In genomic region chr16:8567355-8568230, GRCh38 we compare ENCODE assay signal across 8 cellular contexts. TPM values are rescaled to one million over a fixed set of nuclear protein-coding genes. Genes with fewer than 3 reads are reported as not detected.
DNase-seq lines count a peak whose midpoint lies in the region; ATAC-seq and TF ChIP-seq lines count a peak whose summit lies in the region.

No MANE protein-coding gene starts in this region.

- H3F3A ChIP-seq in PC-3 (ENCODE audit: low read length, unreplicated experiment): no peaks in the 10 kb centered on the region
- H3F3A ChIP-seq in neural progenitor cell (ENCODE audit: low read depth): peaks cover 37% of the 10 kb centered on the region

- H3K79me2 ChIP-seq in PC-3 (ENCODE audit: low read length) (no peaks in the 10 kb centered on the region), fibroblast of lung (ENCODE audit: control insufficient read depth, insufficient read depth, low read length) (no peaks in the 10 kb centered on the region), neural progenitor cell (ENCODE audit: low read depth) (no peaks in the 10 kb centered on the region)

- no peak for TF ChIP-seq EP300 in stomach (IDR thresholded peaks at IDR 0.05)

- no peak overlapping the region for H3K4me2 ChIP-seq in PC-3 (ENCODE audit: low read length)
- no peak overlapping the region for H3K4me2 ChIP-seq in fibroblast of lung (ENCODE audit: extremely low read depth, insufficient read depth, low read length)
- H3K4me2 ChIP-seq in neural progenitor cell: no peak overlapping the region

- H3K9me2 ChIP-seq in PC-3 (replicated peaks; ENCODE audit: low read length): no peaks in the 10 kb centered on the region

- peaks cover 38% of the 10 kb centered on the region for H3K4me1 Mint-ChIP-seq in neural progenitor cell

- ATAC-seq in GM21528 (IDR thresholded peaks at IDR 0.05; ENCODE audit: low FRiP score, unreplicated experiment) (peak; percentile 76), PC-3 (peak; percentile 90)

- no peak overlapping the region for H3K27ac ChIP-seq in PC-3 (ENCODE audit: low read length)
- no peak overlapping the region for H3K27ac ChIP-seq in fibroblast of lung (ENCODE audit: insufficient read depth, low read length)
- no peak overlapping the region for H3K27ac ChIP-seq in neural progenitor cell
- H3K27ac ChIP-seq in stomach: no peak overlapping the region

- peaks cover 15% of the 10 kb centered on the region for H3K27me3 Mint-ChIP-seq in neural progenitor cell (ENCODE audit: insufficient read depth, low read depth)

- intact Hi-C loops in PC-3 (cut with micrococcal nuclease): loop anchor here (1.0 to 5.0 kb wide), 3 partner anchors 55 to 313 kb away; partner anchors contain the start of gene METTL22
- intact Hi-C loops in stomach (cut with DNase I; ENCODE audit: low total_unique reads): loop anchor here (10.0 kb wide), 1 partner anchor 317 kb away; the partner anchor contains the start of gene LITAFD

- DNase-seq in DMS79 (lab: John Stamatoyannopoulos, UW) (peak; percentile 64), HuH-7.5 (ENCODE audit: low spot score) (peak; percentile 72), PC-3 (peak; percentile 90), activated T-cell treated with anti-CD3 and anti-CD28 coated beads for 4 hours (peak; percentile 65), fibroblast of lung (ENCODE audit: low read depth in 2 of 2) (peak; percentile 76 to 91), neural progenitor cell (ENCODE audit: low spot score) (peak; percentile 96), stomach (peak; percentile 70)

- no peaks in the 10 kb centered on the region for H3K9me3 Mint-ChIP-seq in neural progenitor cell

- CTCF ChIA-PET in PC-3 (lab: Charles Lee): no interaction called here

- H3K9me3 ChIP-seq in PC-3 (ENCODE audit: low read length) (no peaks in the 10 kb centered on the region), fibroblast of lung (ENCODE audit: control insufficient read depth, insufficient read depth, low read depth, low read length) (peaks cover 3% of the 10 kb centered on the region), neural progenitor cell (ENCODE audit: low read depth) (no peaks in the 10 kb centered on the region), stomach (no peaks in the 10 kb centered on the region)

- no peak overlapping the region for H2AFZ ChIP-seq in PC-3 (ENCODE audit: low read length)
- no peak overlapping the region for H2AFZ ChIP-seq in fibroblast of lung (ENCODE audit: low read length)
- no peak overlapping the region for H2AFZ ChIP-seq in neural progenitor cell (replicated peaks)

- peak; percentile 94 for TF ChIP-seq CTCF in PC-3 (conservative IDR thresholded peaks at IDR 0.05; ENCODE audit: low read depth, low read length)
- TF ChIP-seq CTCF in fibroblast of lung (conservative IDR thresholded peaks at IDR 0.05 in 1 of 2, IDR thresholded peaks at IDR 0.05 in 1 of 2; ENCODE audit: low read depth in 1 of 2, low read length in 2 of 2): peak; percentile 98 to 99
- peak; percentile 99 for TF ChIP-seq CTCF in neural progenitor cell (IDR thresholded peaks at IDR 0.05)
- peak in 6 of 7 experiments; percentile 48 to 99 (median 98) for TF ChIP-seq CTCF in stomach (IDR thresholded peaks at IDR 0.05)

- H3K4me3 Mint-ChIP-seq in neural progenitor cell: peak overlapping the region; percentile 34

- H3K4me3 ChIP-seq in PC-3 (ENCODE audit: low read length) (no peak overlapping the region), fibroblast of lung (replicated peaks in 1 of 4; ENCODE audit: control extremely low read depth in 1 of 4, insufficient read depth in 1 of 4, low read depth in 3 of 4, low read length in 4 of 4) (no peak overlapping the region), neural progenitor cell (no peak overlapping the region), stomach (no peak overlapping the region)

- no peak for TF ChIP-seq POLR2A in stomach (IDR thresholded peaks at IDR 0.05)

- H3K36me3 ChIP-seq in PC-3 (ENCODE audit: low read depth, low read length) (no peaks in the 10 kb centered on the region), fibroblast of lung (ENCODE audit: control insufficient read depth, insufficient read depth, low read length) (no peaks in the 10 kb centered on the region), neural progenitor cell (no peaks in the 10 kb centered on the region), stomach (no peaks in the 10 kb centered on the region)

- H4K20me1 ChIP-seq in PC-3 (ENCODE audit: low read length): no peaks in the 10 kb centered on the region
- H4K20me1 ChIP-seq in fibroblast of lung (ENCODE audit: control insufficient read depth, extremely low read depth, insufficient read depth, low read length): no peaks in the 10 kb centered on the region
- no peaks in the 10 kb centered on the region for H4K20me1 ChIP-seq in neural progenitor cell (ENCODE audit: low read depth)

- BruUV-seq in PC-3 (replicated peaks; lab: Mats Ljungman, UMichigan): no TSS peak

- H3K9ac ChIP-seq in PC-3 (ENCODE audit: low read length) (no peak overlapping the region), fibroblast of lung (ENCODE audit: insufficient read depth, low read length) (no peak overlapping the region), neural progenitor cell (no peak overlapping the region)

- no peaks in the 10 kb centered on the region for H3K36me3 Mint-ChIP-seq in neural progenitor cell

- POLR2A ChIA-PET in PC-3 (lab: Charles Lee; ENCODE audit: unreplicated experiment): no interaction called here

- H3K27ac Mint-ChIP-seq in neural progenitor cell: no peak overlapping the region

- H3K27me3 ChIP-seq in PC-3 (ENCODE audit: low read length) (peaks cover 15% of the 10 kb centered on the region), fibroblast of lung (ENCODE audit: control insufficient read depth, insufficient read depth, low read length) (peaks cover 4% of the 10 kb centered on the region), neural progenitor cell (no peaks in the 10 kb centered on the region), stomach (peaks cover 0 to 32% (median 0%) of the 10 kb centered on the region in 3 donors)

- WGBS in stomach, 5 donors: 12 to 20% (median 17%) methylated on average over 21 to 23 of the region's 23 CpGs

- no peaks in the 10 kb centered on the region for H3K4me1 ChIP-seq in PC-3 (ENCODE audit: insufficient read depth, low read length)
- H3K4me1 ChIP-seq in fibroblast of lung (ENCODE audit: control insufficient read depth, extremely low read depth, insufficient read depth, low read length): no peaks in the 10 kb centered on the region
- peaks cover 17% of the 10 kb centered on the region for H3K4me1 ChIP-seq in neural progenitor cell
- H3K4me1 ChIP-seq in stomach: peaks cover 0 to 16% (median 10%) of the 10 kb centered on the region in 4 donors

RNA-seq across cellular contexts. Expression of gene TMEM114, which starts 22.7 kb away (rescaled TPM):
- not detected in 2 replicates for total RNA-seq in PC-3 (2014; rRNA removed)
- not detected in 2 replicates for total RNA-seq in fibroblast of lung
- polyA plus RNA-seq in fibroblast of lung: not detected in 2 replicates
- not detected in 2 replicates for polyA plus RNA-seq in fibroblast of lung (2012)
- not detected in 2 replicates for polyA minus RNA-seq in fibroblast of lung (ENCODE audit: low replicate concordance)
- total RNA-seq in neural progenitor cell (ENCODE audit: low replicate concordance): 1.3 TPM in 1 of 2 replicates, not detected in the other
- not detected for total RNA-seq in stomach
- polyA plus RNA-seq in stomach: not detected

RNA-seq across cellular contexts. Expression of gene METTL22, which starts 53.9 kb away (rescaled TPM):
- total RNA-seq in PC-3 (2014; rRNA removed) (14.6 and 17.6 TPM in 2 replicates), fibroblast of lung (18.5 and 27.4 TPM in 2 replicates), neural progenitor cell (ENCODE audit: low replicate concordance) (41.1 and 54.8 TPM in 2 replicates), stomach (100 to 1,000 TPM in 2 of 5 donors, 10 to 100 TPM in 2, 1 to 10 TPM in 1; 8.8 to 186 (median 53.2) TPM)
- polyA plus RNA-seq in fibroblast of lung (30.7 and 30.8 TPM in 2 replicates), stomach (10 to 100 TPM; 17.9 to 23.5 (median 23.3) TPM)
- 32.6 and 34.5 TPM in 2 replicates for polyA plus RNA-seq in fibroblast of lung (2012)
- polyA minus RNA-seq in fibroblast of lung (ENCODE audit: low replicate concordance): 84.7 and 86.2 TPM in 2 replicates
